1 cellular context compared by ENCODE assay signal in the genomic region with DNA sequence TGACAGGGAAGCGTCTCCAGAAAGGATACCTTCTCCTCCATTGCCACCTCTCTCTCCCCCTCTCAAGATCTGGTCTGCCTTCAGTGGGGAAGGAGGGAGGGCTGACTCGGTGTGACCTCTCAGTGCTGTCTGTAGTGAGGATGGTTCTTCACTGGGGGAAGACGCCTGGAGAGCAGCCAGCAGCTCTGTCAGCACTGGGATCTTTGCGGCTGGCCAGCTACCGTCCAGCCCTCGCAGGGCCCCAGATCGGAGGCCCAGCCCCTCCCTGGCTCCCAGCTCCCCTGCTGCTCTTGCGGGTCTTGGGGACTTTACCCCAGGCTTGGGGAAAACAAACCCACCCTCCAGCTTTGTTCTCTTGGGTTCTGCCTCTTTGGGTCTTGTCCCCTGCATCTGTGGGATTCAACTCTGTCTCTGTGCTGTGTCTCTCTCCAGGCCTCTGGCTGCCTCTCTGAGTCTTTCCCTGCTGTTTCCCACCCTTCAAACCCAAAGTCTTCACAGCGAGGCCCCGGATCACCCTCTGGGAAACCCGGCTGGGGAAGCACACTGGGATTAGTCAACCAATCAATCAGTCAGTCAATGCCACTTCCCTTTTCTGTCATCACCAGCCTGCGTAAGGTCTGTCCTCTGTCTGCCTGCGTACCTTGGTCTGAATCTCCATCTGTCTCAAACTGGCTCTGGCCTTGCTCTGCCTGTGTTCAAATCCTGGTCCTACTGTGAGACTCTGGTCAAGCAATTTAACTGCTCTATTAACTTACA.
TF ChIP-seq lines count a peak whose summit lies in the region.

No MANE protein-coding gene starts in this region.

TF ChIP-seq in H1, 55 proteins besides CTCF, POLR2A, EP300 and RAD21:
- no peak for TF ChIP-seq HDAC6 (IDR thresholded peaks at IDR 0.05; ENCODE audit: low read depth, low read length)
- TF ChIP-seq SIX5 (IDR thresholded peaks at IDR 0.05; ENCODE audit: low read depth, low read length): no peak
- no peak for TF ChIP-seq TAF1 (IDR thresholded peaks at IDR 0.05; ENCODE audit: low read depth, low read length)
- no peak for TF ChIP-seq TEAD4 (IDR thresholded peaks at IDR 0.05; ENCODE audit: low read depth, low read length)
- TF ChIP-seq EGR1 (IDR thresholded peaks at IDR 0.05; ENCODE audit: borderline replicate concordance, low read depth, low read length): no peak
- TF ChIP-seq E2F6 (IDR thresholded peaks at IDR 0.05): no peak
- TF ChIP-seq HDAC2 (IDR thresholded peaks at IDR 0.05; ENCODE audit: borderline replicate concordance in 1 of 2, low read depth in 2 of 2, low read length in 2 of 2): no peak
